ENCODE assay signal across 19 cellular contexts in the genomic region with DNA sequence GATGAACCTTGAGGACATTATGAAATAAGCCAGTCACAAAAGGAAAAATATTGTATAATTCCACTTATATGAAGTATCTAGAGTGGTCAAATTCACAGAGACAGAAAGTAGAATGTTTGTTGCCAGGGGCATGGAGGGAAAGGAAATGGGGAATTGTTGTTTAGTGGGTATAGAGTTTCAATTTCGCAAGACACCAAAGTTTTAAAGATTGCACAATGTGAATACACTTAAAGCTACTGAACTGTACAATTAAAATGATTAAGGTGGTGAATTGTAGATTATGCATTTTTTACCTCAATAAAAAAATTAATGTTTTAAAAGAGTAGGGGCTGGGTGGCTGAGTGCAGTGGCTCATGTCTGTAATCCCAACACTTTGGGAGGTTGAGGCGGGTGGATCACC.
DNase-seq lines count a peak whose midpoint lies in the region; ATAC-seq, FAIRE-seq and TF ChIP-seq lines count a peak whose summit lies in the region.
"Had no signal": no experiment of that assay in that cellular context is flagged by ENCODE, and none has a peak within 500 bp of the region (broad histone marks: within the 10 kb centered on the region; RNA-seq: fewer than 3 reads in every experiment).

No MANE protein-coding gene starts in this region.

- TF ChIP-seq CTCF in bronchial epithelial cell (IDR thresholded peaks at IDR 0.05; ENCODE audit: insufficient read depth, low read length, severe bottlenecking) (no peak), psoas muscle (IDR thresholded peaks at IDR 0.05) (no peak), left ventricle myocardium inferior (IDR thresholded peaks at IDR 0.05; ENCODE audit: borderline replicate concordance) (no peak)

- ATAC-seq in psoas muscle = no peak
- ATAC-seq: GM12878, Panc1 had no signal

- no peak for FAIRE-seq in bronchial epithelial cell (lab: Jason Lieb, UNC)
- FAIRE-seq: GM12878, GM19239, H1 had no signal

- H3K4me1 ChIP-seq in psoas muscle = no peaks in the 10 kb centered on the region
- H3K4me1 ChIP-seq in left ventricle myocardium inferior = no peaks in the 10 kb centered on the region

- intact Hi-C loops in psoas muscle (cut with DNase I) (no loop called here), left ventricle myocardium inferior (cut with micrococcal nuclease) (no loop called here)

- H3K27me3 ChIP-seq in bronchial epithelial cell (ENCODE audit: control insufficient read depth, insufficient read depth, low read length) (peaks cover 2% of the 10 kb centered on the region), psoas muscle (ENCODE audit: insufficient read depth in 3 of 3, low read length in 2 of 3) (no peaks in the 10 kb centered on the region), left ventricle myocardium inferior (ENCODE audit: low read depth) (no peaks in the 10 kb centered on the region)
- H3K27me3 ChIP-seq: MG63 had no signal

- DNase-seq in NOMO-1 treated with DMSO at 0.1 percent for 48 hours (lab: John Stamatoyannopoulos, UW; ENCODE audit: unreplicated experiment) (peak; percentile 29), NOMO-1 treated with dmso at 0.1 percent for 144 hours (lab: John Stamatoyannopoulos, UW; ENCODE audit: unreplicated experiment) (no peak), MV-4-11 (lab: John Stamatoyannopoulos, UW) (peak; percentile 68), bronchial epithelial cell (ENCODE audit: low read depth) (peak; percentile 43), renal cortical epithelial cell (ENCODE audit: low read depth) (peak; percentile 35), psoas muscle (no peak), left ventricle myocardium inferior (no peak), RPMI8226 (no peak)
- DNase-seq: COR-L47, GF-D8, MG63, NCI-H1694 treated with DMSO at 0.1 percent for 48 hours, NCI-H748 treated with DMSO at 0.1 percent for 48 hours, SW 1271 had no signal

- H3K27ac ChIP-seq in psoas muscle = no peak overlapping the region
- H3K27ac ChIP-seq in left ventricle myocardium inferior (replicated peaks) = no peak overlapping the region
- H3K27ac ChIP-seq: 22Rv1 had no signal

- H3K36me3 ChIP-seq in bronchial epithelial cell (ENCODE audit: control insufficient read depth, insufficient read depth, low read length) (no peaks in the 10 kb centered on the region), psoas muscle (ENCODE audit: insufficient read depth in 1 of 2, low read depth in 1 of 2) (no peaks in the 10 kb centered on the region), left ventricle myocardium inferior (no peaks in the 10 kb centered on the region)
- H3K36me3 ChIP-seq: MG63 had no signal

- H3K4me3 ChIP-seq in bronchial epithelial cell (ENCODE audit: low read depth, low read length) (no peak overlapping the region), psoas muscle (no peak overlapping the region), left ventricle myocardium inferior (no peak overlapping the region)
- H3K4me3 ChIP-seq: GM12878, MG63 had no signal

- 90 to 91% (median 90%) methylated on average over 2 of the region's 2 CpGs for WGBS in psoas muscle, 3 donors

- H3K9me3 ChIP-seq in psoas muscle (no peaks in the 10 kb centered on the region), left ventricle myocardium inferior (replicated peaks) (no peaks in the 10 kb centered on the region)
- H3K9me3 ChIP-seq: MG63 had no signal

Comparison
In these comparisons a context has a peak if more than half of its experiments do, and no peak if none do; other contexts are left out.
1. DNase-seq: peak in NOMO-1 treated with DMSO at 0.1 percent for 48 hours (single experiment), MV-4-11 (single experiment), bronchial epithelial cell (single experiment) and renal cortical epithelial cell (single experiment); none in NOMO-1 treated with dmso at 0.1 percent for 144 hours (single experiment), psoas muscle (0 of 2), left ventricle myocardium inferior (single experiment) and RPMI8226 (single experiment).